4 cellular contexts compared by ENCODE assay signal in genomic region chr1:248239478-248239877, GRCh38. TPM values are rescaled to one million over a fixed set of nuclear protein-coding genes. Genes with fewer than 3 reads are reported as not detected.
"Had no signal": no experiment of that assay in that cellular context is flagged by ENCODE, and none has a peak within 500 bp of the region (broad histone marks: within the 10 kb centered on the region; RNA-seq: fewer than 3 reads in every experiment).

No MANE protein-coding gene starts in this region.

- DNase-seq: GDM1, GF-D8 had no signal

- H3K4me3 ChIP-seq: GM12878 had no signal

- ATAC-seq: GM12878 had no signal

RNA-seq across cellular contexts. Expression of gene OR2M4, which starts 8.3 kb away (rescaled TPM):
- total RNA-seq: G401, GM12878 had no signal
- polyA plus RNA-seq: GM12878 had no signal

RNA-seq across cellular contexts. Expression of gene OR2T33, which starts 38.3 kb away (rescaled TPM):
- total RNA-seq: G401, GM12878 had no signal
- polyA plus RNA-seq: GM12878 had no signal

RNA-seq across cellular contexts. Expression of gene OR2M3, which starts 42.4 kb away (rescaled TPM):
- total RNA-seq: G401, GM12878 had no signal
